In the genomic region with DNA sequence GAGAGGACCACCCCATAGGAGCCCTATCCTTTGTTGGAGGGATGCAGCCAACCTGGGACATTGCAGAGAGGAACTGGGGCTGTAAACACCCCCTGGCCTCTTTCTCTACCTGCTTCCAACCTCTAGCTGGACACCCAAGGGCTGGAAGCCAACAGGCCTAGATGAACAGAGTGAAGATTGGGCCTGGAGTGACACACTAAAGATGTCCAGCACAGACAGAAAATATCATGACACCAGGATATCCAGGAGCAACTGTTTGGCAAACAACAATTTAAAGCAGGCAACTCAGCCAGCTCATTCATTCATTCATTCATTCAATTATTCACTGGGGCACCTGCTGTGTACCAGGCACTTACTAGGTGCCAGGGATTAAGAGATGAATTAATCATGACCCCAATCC, we compare ENCODE assay signal across 23 cellular contexts.
DNase-seq lines count a peak whose midpoint lies in the region; TF ChIP-seq lines count a peak whose summit lies in the region.
"Had no signal": no experiment of that assay in that cellular context is flagged by ENCODE, and none has a peak within 500 bp of the region (broad histone marks: within the 10 kb centered on the region; RNA-seq: fewer than 3 reads in every experiment).

No MANE protein-coding gene starts in this region.

- H3K9me3 ChIP-seq in HEK293 (ENCODE audit: control insufficient read depth, insufficient read depth, low read depth, low read length) = no peaks in the 10 kb centered on the region
- H3K9me3 ChIP-seq: BE2C had no signal

- TF ChIP-seq CTCF in HEK293 (tag by site-specific recombination; IDR thresholded peaks at IDR 0.05) (no peak), VCaP (conservative IDR thresholded peaks at IDR 0.05) (no peak)

- CTCF ChIA-PET in HEK293 (lab: Yijun Ruan, JAX) = interaction anchor here (0.7 kb wide), 1 partner anchor 153 kb away, joined by 3 read pairs; no protein-coding TSS in a partner anchor

- H3K4me3 ChIP-seq in HEK293 (ENCODE audit: low read depth, low read length) = no peak overlapping the region
- H3K4me3 ChIP-seq: BLaER1, GM12878 had no signal

- H3K27ac ChIP-seq in HEK293 (ENCODE audit: extremely low read depth, low read depth, low read length) (no peak overlapping the region), VCaP (peak overlapping the region; percentile 81)
- H3K27ac ChIP-seq: BLaER1 had no signal

- peaks cover 4% of the 10 kb centered on the region for H3K4me1 ChIP-seq in HEK293 (ENCODE audit: control insufficient read depth, insufficient read depth, low read length)

- POLR2A ChIA-PET in HEK293 (lab: Yijun Ruan, JAX) = interaction anchor here (0.5 kb wide), 1 partner anchor 9 kb away, joined by 4 read pairs; no protein-coding TSS in a partner anchor

- peak; percentile 28 for DNase-seq in NCI-H524 treated with DMSO at 0.1 percent for 48 hours (lab: John Stamatoyannopoulos, UW)
- DNase-seq in LoVo (ENCODE audit: low spot score) = no peak
- DNase-seq in SW 1271 (lab: John Stamatoyannopoulos, UW) = no peak
- no peak for DNase-seq in activated naive CD4-positive, alpha-beta T cell (lab: John Stamatoyannopoulos, UW)
- DNase-seq: 8988T; ACHN; BE2C; C1 segment of cervical spinal cord; CD4-positive, alpha-beta memory T cell; CD4-positive, CD25-positive, alpha-beta regulatory T cell; CD8-positive, alpha-beta memory T cell; COR-L47; DMS 273 treated with DMSO at 0.1 percent for 48 hours; DMS153; DMS53; DMS79; DND-41; EL; GDM1 had no signal

- H3K36me3 ChIP-seq in HEK293 (ENCODE audit: control insufficient read depth in 2 of 2, insufficient read depth in 1 of 2, low read length in 2 of 2) = no peaks in the 10 kb centered on the region
- H3K36me3 ChIP-seq: BE2C, BLaER1 had no signal

TF ChIP-seq in HEK293, 187 proteins besides CTCF, POLR2A, EP300 and RAD21:
- TF ChIP-seq ZNF610 (tag by site-specific recombination; IDR thresholded peaks at IDR 0.05; ENCODE audit: borderline replicate concordance) (no peak), SETDB1 (IDR thresholded peaks at IDR 0.05; ENCODE audit: insufficient read length, low read length) (peak; percentile 82), ZNF335 (tag by site-specific recombination; conservative IDR thresholded peaks at IDR 0.05) (no peak), ZNF792 (tag by site-specific recombination; IDR thresholded peaks at IDR 0.05) (no peak), ZNF677 (tag by site-specific recombination; IDR thresholded peaks at IDR 0.05) (no peak), GLIS1 (tag by site-specific recombination; IDR thresholded peaks at IDR 0.05) (no peak), ZNF558 (tag by site-specific recombination; IDR thresholded peaks at IDR 0.05) (no peak), ZNF623 (tag by site-specific recombination; IDR thresholded peaks at IDR 0.05) (no peak), ZFHX2 (tag by site-specific recombination; conservative IDR thresholded peaks at IDR 0.05) (no peak)
- TF ChIP-seq, protein P1, sequence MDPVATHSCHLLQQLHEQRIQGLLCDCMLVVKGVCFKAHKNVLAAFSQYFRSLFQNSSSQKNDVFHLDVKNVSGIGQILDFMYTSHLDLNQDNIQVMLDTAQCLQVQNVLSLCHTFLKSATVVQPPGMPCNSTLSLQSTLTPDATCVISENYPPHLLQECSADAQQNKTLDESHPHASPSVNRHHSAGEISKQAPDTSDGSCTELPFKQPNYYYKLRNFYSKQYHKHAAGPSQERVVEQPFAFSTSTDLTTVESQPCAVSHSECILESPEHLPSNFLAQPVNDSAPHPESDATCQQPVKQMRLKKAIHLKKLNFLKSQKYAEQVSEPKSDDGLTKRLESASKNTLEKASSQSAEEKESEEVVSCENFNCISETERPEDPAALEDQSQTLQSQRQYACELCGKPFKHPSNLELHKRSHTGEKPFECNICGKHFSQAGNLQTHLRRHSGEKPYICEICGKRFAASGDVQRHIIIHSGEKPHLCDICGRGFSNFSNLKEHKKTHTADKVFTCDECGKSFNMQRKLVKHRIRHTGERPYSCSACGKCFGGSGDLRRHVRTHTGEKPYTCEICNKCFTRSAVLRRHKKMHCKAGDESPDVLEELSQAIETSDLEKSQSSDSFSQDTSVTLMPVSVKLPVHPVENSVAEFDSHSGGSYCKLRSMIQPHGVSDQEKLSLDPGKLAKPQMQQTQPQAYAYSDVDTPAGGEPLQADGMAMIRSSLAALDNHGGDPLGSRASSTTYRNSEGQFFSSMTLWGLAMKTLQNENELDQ (tag by site-specific recombination; IDR thresholded peaks at IDR 0.05; ENCODE audit: low read depth) = no peak
- TF ChIP-seq, protein P2, sequence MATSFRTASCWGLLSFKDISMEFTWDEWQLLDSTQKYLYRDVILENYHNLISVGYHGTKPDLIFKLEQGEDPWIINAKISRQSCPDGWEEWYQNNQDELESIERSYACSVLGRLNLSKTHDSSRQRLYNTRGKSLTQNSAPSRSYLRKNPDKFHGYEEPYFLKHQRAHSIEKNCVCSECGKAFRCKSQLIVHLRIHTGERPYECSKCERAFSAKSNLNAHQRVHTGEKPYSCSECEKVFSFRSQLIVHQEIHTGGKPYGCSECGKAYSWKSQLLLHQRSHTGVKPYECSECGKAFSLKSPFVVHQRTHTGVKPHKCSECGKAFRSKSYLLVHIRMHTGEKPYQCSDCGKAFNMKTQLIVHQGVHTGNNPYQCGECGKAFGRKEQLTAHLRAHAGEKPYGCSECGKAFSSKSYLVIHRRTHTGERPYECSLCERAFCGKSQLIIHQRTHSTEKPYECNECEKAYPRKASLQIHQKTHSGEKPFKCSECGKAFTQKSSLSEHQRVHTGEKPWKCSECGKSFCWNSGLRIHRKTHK (tag by site-specific recombination; IDR thresholded peaks at IDR 0.05) = peak; percentile 100
